In the genomic region with DNA sequence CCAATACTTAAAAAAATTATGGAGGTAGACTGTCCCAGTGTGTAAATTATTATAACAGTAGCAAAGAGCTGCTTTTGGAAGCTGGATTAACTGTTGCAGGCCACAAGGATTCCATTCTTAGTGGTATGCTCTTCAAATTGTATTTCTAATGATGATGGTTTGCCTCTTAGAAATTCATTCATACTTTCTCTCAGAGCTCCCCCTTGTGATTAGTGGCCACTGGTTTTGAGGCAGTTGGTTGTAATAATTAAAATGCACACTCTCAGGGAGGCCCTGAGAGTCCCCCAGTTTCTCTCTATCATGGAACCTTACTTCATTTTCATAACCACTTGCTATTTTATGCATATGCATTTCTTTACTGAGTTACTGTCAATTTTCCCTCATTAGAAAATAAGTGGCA, we compare ENCODE assay signal across 9 cellular contexts. TPM values are rescaled to one million over a fixed set of nuclear protein-coding genes. Genes with fewer than 3 reads are reported as not detected.
A peak's percentile ranks its signal among the peaks of the same experiment; 100 is the strongest.
DNase-seq lines count a peak whose midpoint lies in the region; ATAC-seq and TF ChIP-seq lines count a peak whose summit lies in the region.
"Had no signal": no experiment of that assay in that cellular context is flagged by ENCODE, and none has a peak within 500 bp of the region (broad histone marks: within the 10 kb centered on the region; RNA-seq: fewer than 3 reads in every experiment).

No MANE protein-coding gene starts in this region.

- H3K27ac ChIP-seq in upper lobe of left lung (no peak overlapping the region), neuronal stem cell (replicated peaks; ENCODE audit: low read length) (no peak overlapping the region)
- H3K27ac ChIP-seq: neutrophil had no signal

- H2AFZ ChIP-seq in neuronal stem cell (ENCODE audit: low read length), result no peak overlapping the region

- no peak overlapping the region for H3K14ac ChIP-seq in neuronal stem cell (ENCODE audit: low read length)

- H3K4me3 ChIP-seq in upper lobe of left lung, result no peak overlapping the region
- H3K4me3 ChIP-seq in neuronal stem cell (ENCODE audit: low read length in 2 of 2), result no peak overlapping the region

- H2BK12ac ChIP-seq in neuronal stem cell (ENCODE audit: low read length), result no peak overlapping the region

- TF ChIP-seq EP300 in upper lobe of left lung (IDR thresholded peaks at IDR 0.05), result no peak

- H2BK5ac ChIP-seq in neuronal stem cell (ENCODE audit: low read length), result no peak overlapping the region

- DNase-seq in GF-D8 (lab: John Stamatoyannopoulos, UW) (peak; percentile 4), GM20000 (ENCODE audit: low spot score) (peak; percentile 57), SK-MEL-5 (ENCODE audit: low read depth, low spot score) (peak; percentile 55), left lobe of liver (ENCODE audit: low spot score) (no peak), ecto neural progenitor cell (ENCODE audit: low spot score) (no peak), upper lobe of left lung (no peak), neuronal stem cell (ENCODE audit: low spot score) (no peak)

- no peak overlapping the region for H3K4me2 ChIP-seq in neuronal stem cell (ENCODE audit: insufficient read depth, low read length, poor library complexity, severe bottlenecking)

- H3K18ac ChIP-seq in neuronal stem cell (ENCODE audit: low read length), result no peak overlapping the region

- no peaks in the 10 kb centered on the region for H3K9me3 ChIP-seq in upper lobe of left lung
- no peaks in the 10 kb centered on the region for H3K9me3 ChIP-seq in neuronal stem cell (replicated peaks in 1 of 2; ENCODE audit: control insufficient read depth in 2 of 2, insufficient read depth in 1 of 2, low read depth in 1 of 2, low read length in 2 of 2)
- H3K9me3 ChIP-seq: neutrophil had no signal

- H3K79me1 ChIP-seq in neuronal stem cell (ENCODE audit: low read depth, low read length), result no peaks in the 10 kb centered on the region

- no peak overlapping the region for H2BK120ac ChIP-seq in neuronal stem cell (ENCODE audit: low read depth, low read length)

- H3K27me3 ChIP-seq in upper lobe of left lung (no peaks in the 10 kb centered on the region), neuronal stem cell (ENCODE audit: control insufficient read depth in 3 of 3, insufficient read depth in 3 of 3, low read depth in 1 of 3, low read length in 3 of 3) (no peaks in the 10 kb centered on the region)
- H3K27me3 ChIP-seq: neutrophil had no signal

- H2AK5ac ChIP-seq in neuronal stem cell (ENCODE audit: low read depth, low read length), result no peak overlapping the region

- no peaks in the 10 kb centered on the region for H3K4me1 ChIP-seq in upper lobe of left lung
- H3K4me1 ChIP-seq in neuronal stem cell (ENCODE audit: control insufficient read depth in 2 of 2, insufficient read depth in 1 of 2, low read depth in 1 of 2, low read length in 2 of 2), result no peaks in the 10 kb centered on the region

- no peak overlapping the region for H4K8ac ChIP-seq in neuronal stem cell (ENCODE audit: low read depth, low read length)

- no peak overlapping the region for H3K4ac ChIP-seq in neuronal stem cell (ENCODE audit: low read length)

- peak; percentile 80 for ATAC-seq in HG03460 (IDR thresholded peaks at IDR 0.05; ENCODE audit: unreplicated experiment)
- ATAC-seq in left lobe of liver, result peak; percentile 39
- ATAC-seq in upper lobe of left lung (ENCODE audit: low FRiP score in 2 of 2), result no peak

- in situ Hi-C loops in SK-MEL-5 (cut with HindIII; ENCODE audit: low pct_unique_long_range_greater_than_20kb, low sequenced_read_pairs), result no loop called here

- no peak overlapping the region for H2BK15ac ChIP-seq in neuronal stem cell (ENCODE audit: low read length)

- no peak overlapping the region for H3K9ac ChIP-seq in neuronal stem cell (ENCODE audit: low read depth, low read length, poor library complexity)

- no peak for TF ChIP-seq POLR2A in upper lobe of left lung (IDR thresholded peaks at IDR 0.05)

- no peak overlapping the region for H3K23ac ChIP-seq in neuronal stem cell (ENCODE audit: low read depth, low read length, poor library complexity)

- no peak overlapping the region for H4K91ac ChIP-seq in neuronal stem cell (ENCODE audit: low read depth, low read length, poor library complexity)

- no peaks in the 10 kb centered on the region for H3K36me3 ChIP-seq in upper lobe of left lung
- no peaks in the 10 kb centered on the region for H3K36me3 ChIP-seq in neuronal stem cell (replicated peaks in 1 of 2; ENCODE audit: control insufficient read depth in 2 of 2, insufficient read depth in 2 of 2, low read length in 2 of 2)
- H3K36me3 ChIP-seq: neutrophil had no signal

- TF ChIP-seq CTCF in GM20000 (IDR thresholded peaks at IDR 0.05; ENCODE audit: extremely low read depth, missing control alignments) (peak; percentile 51), upper lobe of left lung (IDR thresholded peaks at IDR 0.05) (no peak)

RNA-seq across cellular contexts. Expression of a gene that starts 35.4 kb away (rescaled TPM):
- total RNA-seq in SK-MEL-5 (2014; rRNA removed; shearing (Covaris generic)), result not detected in 2 replicates
- polyA plus RNA-seq in SK-MEL-5 (2015; cell fraction: cytosol; rRNA removed), result 0.15 TPM in 1 of 2 replicates, not detected in the other
- polyA plus RNA-seq in SK-MEL-5 (2015; cell fraction: nucleus; rRNA removed), result 0.07 TPM in 1 of 2 replicates, not detected in the other
- total RNA-seq in left lobe of liver (0.68 TPM), upper lobe of left lung (10 to 100 TPM in 5 of 6 donors, 1 to 10 TPM in 1; 4.9 to 20.5 (median 14.2) TPM)
- polyA plus RNA-seq in neuronal stem cell (2013, experiment 1 of 2), result 0.06 TPM
- 0.10 TPM for polyA plus RNA-seq in neuronal stem cell (2013, experiment 2 of 2)

Comparison
In these comparisons a context has a peak if more than half of its experiments do, and no peak if none do; other contexts are left out.
1. DNase-seq: peak in GF-D8 (single experiment), GM20000 (single experiment) and SK-MEL-5 (single experiment); none in left lobe of liver (single experiment), ecto neural progenitor cell (single experiment), upper lobe of left lung (0 of 2) and neuronal stem cell (single experiment).
2. ATAC-seq: peak in HG03460 (single experiment) and left lobe of liver (single experiment); none in upper lobe of left lung (0 of 2).